In genomic region chr14:89198544-89199329, GRCh38 we compare ENCODE assay signal across 12 cellular contexts.
DNase-seq lines count a peak whose midpoint lies in the region; ATAC-seq and TF ChIP-seq lines count a peak whose summit lies in the region.
"Had no signal": no experiment of that assay in that cellular context is flagged by ENCODE, and none has a peak within 500 bp of the region (broad histone marks: within the 10 kb centered on the region; RNA-seq: fewer than 3 reads in every experiment).

No MANE protein-coding gene starts in this region.

- TF ChIP-seq CTCF in WTC11 (IDR thresholded peaks at IDR 0.05) (no peak), right atrium auricular region (IDR thresholded peaks at IDR 0.05) (no peak), GM23338 (conservative IDR thresholded peaks at IDR 0.05; ENCODE audit: low read depth in 2 of 2) (no peak)

- DNase-seq in SIG-M5 treated with dmso at 0.1 percent for 504 hours (lab: John Stamatoyannopoulos, UW; ENCODE audit: unreplicated experiment): peak; percentile 63
- DNase-seq in SIG-M5 (lab: John Stamatoyannopoulos, UW): no peak
- no peak for DNase-seq in WTC11 (ENCODE audit: low spot score)
- DNase-seq in right atrium auricular region (ENCODE audit: low spot score): peak; percentile 66
- no peak for DNase-seq in sciatic nerve (ENCODE audit: low spot score)
- no peak for DNase-seq in NCI-H1092 treated with DMSO at 0.1 percent for 48 hours (lab: John Stamatoyannopoulos, UW)
- DNase-seq in GM23338 (ENCODE audit: low spot score): no peak
- DNase-seq: GF-D8, H7 had no signal

- peaks cover 6% of the 10 kb centered on the region; the same call in 1 of the 2 replicates for H3K9me3 Mint-ChIP-seq in WTC11
- no peaks in the 10 kb centered on the region for H3K9me3 Mint-ChIP-seq in GM23338

- ATAC-seq in WTC11: no peak
- peak; percentile 53 for ATAC-seq in sciatic nerve
- ATAC-seq in GM23338: no peak
- ATAC-seq in HG03442 (IDR thresholded peaks at IDR 0.05; ENCODE audit: unreplicated experiment): no peak

- POLR2A ChIA-PET in WTC11 (lab: Charles Lee): no interaction called here

- H3K27me3 ChIP-seq in right atrium auricular region (no peaks in the 10 kb centered on the region), GM23338 (ENCODE audit: insufficient read depth) (no peaks in the 10 kb centered on the region)

- no peaks in the 10 kb centered on the region for H3K9me3 ChIP-seq in right atrium auricular region

- H3K79me2 ChIP-seq in GM23338 (replicated peaks; ENCODE audit: insufficient read depth): peaks cover 94% of the 10 kb centered on the region

- intact Hi-C loops in sciatic nerve (cut with DNase I): no loop called here

- H3K4me3 Mint-ChIP-seq in WTC11 (no peak overlapping the region), GM23338 (no peak overlapping the region)
- H3K4me3 Mint-ChIP-seq: neural crest cell had no signal

- CTCF ChIA-PET in WTC11 (lab: Charles Lee): no interaction called here

- peaks cover 4% of the 10 kb centered on the region; the same call in 1 of the 2 replicates for H3K9me2 ChIP-seq in GM23338 (ENCODE audit: insufficient read depth)

- peaks cover 57% of the 10 kb centered on the region for H4K20me1 ChIP-seq in GM23338 (replicated peaks; ENCODE audit: insufficient read depth)

- H3F3A ChIP-seq in GM23338 (replicated peaks; ENCODE audit: low read depth): 0 out of 2 replicates have a peak, but pooled peaks cover 5% of the 10 kb centered on the region

- H3K36me3 Mint-ChIP-seq in WTC11 (peaks cover 29% of the 10 kb centered on the region), GM23338 (ENCODE audit: low read depth) (peaks cover 32% of the 10 kb centered on the region)

- H3K36me3 ChIP-seq in right atrium auricular region (no peaks in the 10 kb centered on the region), GM23338 (ENCODE audit: insufficient read depth) (no peaks in the 10 kb centered on the region)

- H3K4me3 ChIP-seq in right atrium auricular region (no peak overlapping the region), GM23338 (no peak overlapping the region)

- H3K4me1 ChIP-seq in right atrium auricular region: peaks cover 0 to 10% of the 10 kb centered on the region in 2 donors
- H3K4me1 ChIP-seq in GM23338 (ENCODE audit: insufficient read depth): peaks cover 25% of the 10 kb centered on the region

- H3K27me3 Mint-ChIP-seq in WTC11 (ENCODE audit: low read depth) (no peaks in the 10 kb centered on the region), GM23338 (ENCODE audit: insufficient read depth, low read depth, poor library complexity) (peaks cover 9% of the 10 kb centered on the region)

- no peak overlapping the region for H3K27ac ChIP-seq in right atrium auricular region
- H3K27ac ChIP-seq in GM23338 (ENCODE audit: low read depth): no peak overlapping the region
- H3K27ac ChIP-seq: 22Rv1 had no signal

- peaks cover 50% of the 10 kb centered on the region for H3K4me1 Mint-ChIP-seq in WTC11
- peaks cover 48% of the 10 kb centered on the region for H3K4me1 Mint-ChIP-seq in GM23338
- H3K4me1 Mint-ChIP-seq: neural crest cell had no signal

- H3K27ac Mint-ChIP-seq in WTC11: peak overlapping the region; percentile 17
- no peak overlapping the region; the same call in 1 of the 2 replicates for H3K27ac Mint-ChIP-seq in GM23338

- H2AFZ ChIP-seq in GM23338: no peak overlapping the region

- H3K4me2 ChIP-seq in GM23338: no peak overlapping the region

TF ChIP-seq in WTC11, 78 proteins besides CTCF, POLR2A, EP300 and RAD21 (continues in another document):
- no peak for TF ChIP-seq ZNF423 (CRISPR knock-in tag; IDR thresholded peaks at IDR 0.05)
- no peak for TF ChIP-seq TEAD4 (CRISPR knock-in tag; IDR thresholded peaks at IDR 0.05)
- no peak for TF ChIP-seq MYBL2 (CRISPR knock-in tag; IDR thresholded peaks at IDR 0.05)
- TF ChIP-seq, protein P1, sequence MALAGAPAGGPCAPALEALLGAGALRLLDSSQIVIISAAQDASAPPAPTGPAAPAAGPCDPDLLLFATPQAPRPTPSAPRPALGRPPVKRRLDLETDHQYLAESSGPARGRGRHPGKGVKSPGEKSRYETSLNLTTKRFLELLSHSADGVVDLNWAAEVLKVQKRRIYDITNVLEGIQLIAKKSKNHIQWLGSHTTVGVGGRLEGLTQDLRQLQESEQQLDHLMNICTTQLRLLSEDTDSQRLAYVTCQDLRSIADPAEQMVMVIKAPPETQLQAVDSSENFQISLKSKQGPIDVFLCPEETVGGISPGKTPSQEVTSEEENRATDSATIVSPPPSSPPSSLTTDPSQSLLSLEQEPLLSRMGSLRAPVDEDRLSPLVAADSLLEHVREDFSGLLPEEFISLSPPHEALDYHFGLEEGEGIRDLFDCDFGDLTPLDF (CRISPR knock-in tag; IDR thresholded peaks at IDR 0.05): no peak
- TF ChIP-seq, protein P2, sequence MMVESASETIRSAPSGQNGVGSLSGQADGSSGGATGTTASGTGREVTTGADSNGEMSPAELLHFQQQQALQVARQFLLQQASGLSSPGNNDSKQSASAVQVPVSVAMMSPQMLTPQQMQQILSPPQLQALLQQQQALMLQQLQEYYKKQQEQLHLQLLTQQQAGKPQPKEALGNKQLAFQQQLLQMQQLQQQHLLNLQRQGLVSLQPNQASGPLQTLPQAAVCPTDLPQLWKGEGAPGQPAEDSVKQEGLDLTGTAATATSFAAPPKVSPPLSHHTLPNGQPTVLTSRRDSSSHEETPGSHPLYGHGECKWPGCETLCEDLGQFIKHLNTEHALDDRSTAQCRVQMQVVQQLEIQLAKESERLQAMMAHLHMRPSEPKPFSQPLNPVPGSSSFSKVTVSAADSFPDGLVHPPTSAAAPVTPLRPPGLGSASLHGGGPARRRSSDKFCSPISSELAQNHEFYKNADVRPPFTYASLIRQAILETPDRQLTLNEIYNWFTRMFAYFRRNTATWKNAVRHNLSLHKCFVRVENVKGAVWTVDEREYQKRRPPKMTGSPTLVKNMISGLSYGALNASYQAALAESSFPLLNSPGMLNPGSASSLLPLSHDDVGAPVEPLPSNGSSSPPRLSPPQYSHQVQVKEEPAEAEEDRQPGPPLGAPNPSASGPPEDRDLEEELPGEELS (CRISPR knock-in tag; IDR thresholded peaks at IDR 0.05): no peak
- TF ChIP-seq, protein P3, sequence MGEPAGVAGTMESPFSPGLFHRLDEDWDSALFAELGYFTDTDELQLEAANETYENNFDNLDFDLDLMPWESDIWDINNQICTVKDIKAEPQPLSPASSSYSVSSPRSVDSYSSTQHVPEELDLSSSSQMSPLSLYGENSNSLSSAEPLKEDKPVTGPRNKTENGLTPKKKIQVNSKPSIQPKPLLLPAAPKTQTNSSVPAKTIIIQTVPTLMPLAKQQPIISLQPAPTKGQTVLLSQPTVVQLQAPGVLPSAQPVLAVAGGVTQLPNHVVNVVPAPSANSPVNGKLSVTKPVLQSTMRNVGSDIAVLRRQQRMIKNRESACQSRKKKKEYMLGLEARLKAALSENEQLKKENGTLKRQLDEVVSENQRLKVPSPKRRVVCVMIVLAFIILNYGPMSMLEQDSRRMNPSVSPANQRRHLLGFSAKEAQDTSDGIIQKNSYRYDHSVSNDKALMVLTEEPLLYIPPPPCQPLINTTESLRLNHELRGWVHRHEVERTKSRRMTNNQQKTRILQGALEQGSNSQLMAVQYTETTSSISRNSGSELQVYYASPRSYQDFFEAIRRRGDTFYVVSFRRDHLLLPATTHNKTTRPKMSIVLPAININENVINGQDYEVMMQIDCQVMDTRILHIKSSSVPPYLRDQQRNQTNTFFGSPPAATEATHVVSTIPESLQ (CRISPR knock-in tag; IDR thresholded peaks at IDR 0.05): no peak

TF ChIP-seq in GM23338, 12 proteins besides CTCF, POLR2A, EP300 and RAD21 (continues in another document):
- TF ChIP-seq POLR2AphosphoS5 (IDR thresholded peaks at IDR 0.05; ENCODE audit: low read depth) (no peak), REST (IDR thresholded peaks at IDR 0.05; ENCODE audit: unreplicated experiment) (no peak), STAT1 (IDR thresholded peaks at IDR 0.05; ENCODE audit: unreplicated experiment) (no peak), JUNB (IDR thresholded peaks at IDR 0.05; ENCODE audit: unreplicated experiment) (no peak)
- TF ChIP-seq, protein P4, sequence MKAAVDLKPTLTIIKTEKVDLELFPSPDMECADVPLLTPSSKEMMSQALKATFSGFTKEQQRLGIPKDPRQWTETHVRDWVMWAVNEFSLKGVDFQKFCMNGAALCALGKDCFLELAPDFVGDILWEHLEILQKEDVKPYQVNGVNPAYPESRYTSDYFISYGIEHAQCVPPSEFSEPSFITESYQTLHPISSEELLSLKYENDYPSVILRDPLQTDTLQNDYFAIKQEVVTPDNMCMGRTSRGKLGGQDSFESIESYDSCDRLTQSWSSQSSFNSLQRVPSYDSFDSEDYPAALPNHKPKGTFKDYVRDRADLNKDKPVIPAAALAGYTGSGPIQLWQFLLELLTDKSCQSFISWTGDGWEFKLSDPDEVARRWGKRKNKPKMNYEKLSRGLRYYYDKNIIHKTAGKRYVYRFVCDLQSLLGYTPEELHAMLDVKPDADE (IDR thresholded peaks at IDR 0.05): no peak

Comparison
In these comparisons a context has a peak if more than half of its experiments do, and no peak if none do; other contexts are left out.
1. DNase-seq: peak in SIG-M5 treated with dmso at 0.1 percent for 504 hours (single experiment) and right atrium auricular region (single experiment); none in SIG-M5 (single experiment), WTC11 (single experiment), sciatic nerve (single experiment), NCI-H1092 treated with DMSO at 0.1 percent for 48 hours (single experiment) and GM23338 (single experiment).